24 cellular contexts compared by ENCODE assay signal in the genomic region with DNA sequence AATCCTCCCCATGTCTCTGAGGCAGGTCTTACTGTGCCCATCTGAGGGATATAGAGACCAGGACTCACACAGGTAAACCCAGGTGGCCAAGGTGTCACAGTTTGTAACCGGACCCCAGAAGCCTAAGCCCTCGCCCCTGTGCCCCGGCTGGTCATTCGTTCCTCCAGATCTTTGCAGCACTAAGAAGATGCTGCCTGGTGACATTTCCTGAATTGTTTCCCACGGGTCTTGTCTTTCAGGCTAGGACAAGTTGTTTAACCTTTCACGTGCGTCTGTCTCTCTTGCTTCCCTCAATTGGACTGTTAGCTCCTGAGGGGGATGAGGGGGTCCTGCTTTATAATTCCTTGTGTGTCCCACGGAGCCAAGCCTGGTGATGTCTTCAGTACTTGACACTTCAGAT.
DNase-seq lines count a peak whose midpoint lies in the region; ATAC-seq and TF ChIP-seq lines count a peak whose summit lies in the region.
"Had no signal": no experiment of that assay in that cellular context is flagged by ENCODE, and none has a peak within 500 bp of the region (broad histone marks: within the 10 kb centered on the region; RNA-seq: fewer than 3 reads in every experiment).

No MANE protein-coding gene starts in this region.

- peaks cover 18% of the 10 kb centered on the region for H3K4me1 ChIP-seq in rectal smooth muscle tissue (ENCODE audit: control insufficient read depth, insufficient read depth, low read length)

- H3K27ac ChIP-seq in rectal smooth muscle tissue (ENCODE audit: low read depth, low read length), result peak overlapping the region; percentile 17
- H3K27ac ChIP-seq: KMS-11 had no signal

- ATAC-seq in HG03457 (IDR thresholded peaks at IDR 0.05; ENCODE audit: unreplicated experiment), result no peak
- ATAC-seq: activated CD8-positive, alpha-beta T cell treated with anti-CD3 and anti-CD28 coated beads, Interleukin-2, amount 10 ng/mL, durations not matched to agents 7 days and 5 days; naive thymus-derived CD8-positive, alpha-beta T cell; T-cell had no signal

- H3K36me3 ChIP-seq in rectal smooth muscle tissue (ENCODE audit: control insufficient read depth, insufficient read depth, low read length), result no peaks in the 10 kb centered on the region

- no peak for TF ChIP-seq CTCF in fibroblast of villous mesenchyme (IDR thresholded peaks at IDR 0.05; ENCODE audit: insufficient read depth, low read depth, low read length)

- DNase-seq in DMS53 (lab: John Stamatoyannopoulos, UW) (peak; percentile 86), M059J (ENCODE audit: low read depth) (peak; percentile 32), fibroblast of villous mesenchyme (ENCODE audit: low read depth) (peak; percentile 39), SK-N-DZ (ENCODE audit: low spot score) (no peak), D341Med (ENCODE audit: low spot score) (no peak)
- no peak for DNase-seq in activated CD4-positive, CD25-positive, alpha-beta regulatory T cell (lab: John Stamatoyannopoulos, UW)
- DNase-seq: activated CD4-positive, alpha-beta T cell treated with anti-CD3 and anti-CD28 coated beads for 1 hour; activated CD8-positive, alpha-beta T cell treated with anti-CD3 and anti-CD28 coated beads, Interleukin-2, amount 10 ng/mL, durations not matched to agents 7 days and 5 days; activated effector memory CD4-positive, alpha-beta T cell treated with Interleukin-2 at 50 U/mL for 16 hours; activated T-cell treated with anti-CD3 and anti-CD28 coated beads for 4 hours; cerebellar nuclear complex; GDM1; head of caudate nucleus; left cardiac atrium; MV-4-11; naive thymus-derived CD8-positive, alpha-beta T cell; retina; stimulated activated CD4-positive, alpha-beta T cell treated with anti-CD3 and anti-CD28 coated beads, Interleukin-12 subunit alpha, Interleukin-12 subunit beta, amount 100 ng/mL, for 4 hours; stimulated activated CD4-positive, alpha-beta T cell treated with anti-CD3 and anti-CD28 coated beads, Interleukin-4, amount 100 ng/mL, for 24 hours; stimulated activated naive CD4-positive, alpha-beta T cell; T-cell had no signal

- H3K27me3 ChIP-seq in rectal smooth muscle tissue (ENCODE audit: control insufficient read depth, insufficient read depth, low read length), result no peaks in the 10 kb centered on the region

- H3K4me3 ChIP-seq in fibroblast of villous mesenchyme (ENCODE audit: low read depth, low read length), result no peak overlapping the region
- H3K4me3 ChIP-seq in rectal smooth muscle tissue (ENCODE audit: low read length), result no peak overlapping the region

- no peak overlapping the region for H3K9ac ChIP-seq in rectal smooth muscle tissue (ENCODE audit: low read length)
- H3K9ac ChIP-seq: KMS-11 had no signal

Comparison
In these comparisons a context has a peak if more than half of its experiments do, and no peak if none do; other contexts are left out.
1. DNase-seq: peak in DMS53 (single experiment), M059J (single experiment) and fibroblast of villous mesenchyme (single experiment); none in SK-N-DZ (single experiment), D341Med (single experiment) and activated CD4-positive, CD25-positive, alpha-beta regulatory T cell (0 of 4).